In genomic region chr5:71922584-71923106, GRCh38 we compare ENCODE assay signal across 13 cellular contexts.
DNase-seq lines count a peak whose midpoint lies in the region; ATAC-seq, FAIRE-seq and TF ChIP-seq lines count a peak whose summit lies in the region.
"Had no signal": no experiment of that assay in that cellular context is flagged by ENCODE, and none has a peak within 500 bp of the region (broad histone marks: within the 10 kb centered on the region; RNA-seq: fewer than 3 reads in every experiment).

No MANE protein-coding gene starts in this region.

- peak; percentile 23 for FAIRE-seq in GM12891 (lab: Jason Lieb, UNC)

- peaks cover 4% of the 10 kb centered on the region for H3K27me3 Mint-ChIP-seq in neural progenitor cell (ENCODE audit: insufficient read depth, low read depth)

- DNase-seq in GM12891 (ENCODE audit: insufficient read length, low spot score) = no peak
- DNase-seq in RKO (ENCODE audit: low spot score) = peak; percentile 86
- peak; percentile 72 for DNase-seq in esophagus muscularis mucosa (ENCODE audit: extremely low spot score)
- no peak for DNase-seq in neural progenitor cell (ENCODE audit: low spot score)
- no peak for DNase-seq in NCI-H82 treated with DMSO at 0.1 percent for 48 hours (lab: John Stamatoyannopoulos, UW; ENCODE audit: unreplicated experiment)
- no peak for DNase-seq in T-helper 1 cell
- no peak for DNase-seq in NCI-H2227 treated with DMSO at 0.1 percent for 48 hours (lab: John Stamatoyannopoulos, UW)
- DNase-seq: activated naive CD4-positive, alpha-beta T cell treated with anti-CD3 and anti-CD28 coated beads, Interleukin-2, amount 50 U/mL, for 16 hours; GOT3; stimulated activated CD4-positive, alpha-beta T cell treated with anti-CD3 and anti-CD28 coated beads, Interleukin-15, amount 100 ng/mL, for 24 hours; T-helper 2 cell; upper lobe of left lung had no signal

- TF ChIP-seq POLR2A in GM12891 (IDR thresholded peaks at IDR 0.05; ENCODE audit: low read depth, low read length) (no peak), esophagus muscularis mucosa (IDR thresholded peaks at IDR 0.05; ENCODE audit: low read depth) (no peak)

- no peaks in the 10 kb centered on the region for H3K79me2 ChIP-seq in neural progenitor cell (ENCODE audit: low read depth)

- H2AFZ ChIP-seq in neural progenitor cell (replicated peaks) = peak overlapping the region; percentile 50

- intact Hi-C loops in esophagus muscularis mucosa (cut with DNase I) = no loop called here

- TF ChIP-seq EP300 in esophagus muscularis mucosa (IDR thresholded peaks at IDR 0.05) = no peak

- no peaks in the 10 kb centered on the region for H3F3A ChIP-seq in neural progenitor cell (ENCODE audit: low read depth)

- TF ChIP-seq CTCF in esophagus muscularis mucosa (IDR thresholded peaks at IDR 0.05) = peak in 1 of 3 experiments; percentile 26
- no peak for TF ChIP-seq CTCF in neural progenitor cell (IDR thresholded peaks at IDR 0.05)

- H3K27ac Mint-ChIP-seq in neural progenitor cell = peak overlapping the region; percentile 42

- H3K36me3 ChIP-seq in esophagus muscularis mucosa = no peaks in the 10 kb centered on the region
- H3K36me3 ChIP-seq in neural progenitor cell = no peaks in the 10 kb centered on the region
- H3K36me3 ChIP-seq: upper lobe of left lung had no signal

- H3K27me3 ChIP-seq in esophagus muscularis mucosa (no peaks in the 10 kb centered on the region), neural progenitor cell (no peaks in the 10 kb centered on the region)
- H3K27me3 ChIP-seq: upper lobe of left lung had no signal

- H3K9me3 Mint-ChIP-seq in neural progenitor cell = peaks cover 17% of the 10 kb centered on the region

- ATAC-seq in GM19395 (IDR thresholded peaks at IDR 0.05; ENCODE audit: unreplicated experiment) = no peak

- peak overlapping the region; percentile 29 to 63 (median 38) for H3K27ac ChIP-seq in esophagus muscularis mucosa (replicated peaks in 1 of 4)
- no peak overlapping the region for H3K27ac ChIP-seq in neural progenitor cell
- H3K27ac ChIP-seq: upper lobe of left lung had no signal

- peaks cover 17% of the 10 kb centered on the region for H3K4me1 Mint-ChIP-seq in neural progenitor cell

- no peak overlapping the region for H3K4me3 Mint-ChIP-seq in neural progenitor cell

- H3K9me3 ChIP-seq in esophagus muscularis mucosa (peaks cover 0 to 9% (median 0%) of the 10 kb centered on the region in 4 donors), neural progenitor cell (ENCODE audit: low read depth) (no peaks in the 10 kb centered on the region)

- H3K4me2 ChIP-seq in neural progenitor cell = peak overlapping the region; percentile 32

- H3K36me3 Mint-ChIP-seq in neural progenitor cell = no peaks in the 10 kb centered on the region

- peaks cover 18 to 42% (median 36%) of the 10 kb centered on the region in 4 donors for H3K4me1 ChIP-seq in esophagus muscularis mucosa
- peaks cover 21% of the 10 kb centered on the region for H3K4me1 ChIP-seq in neural progenitor cell

- H3K9ac ChIP-seq in neural progenitor cell = no peak overlapping the region

- no peaks in the 10 kb centered on the region for H4K20me1 ChIP-seq in neural progenitor cell (ENCODE audit: low read depth)

- no peak overlapping the region for H3K4me3 ChIP-seq in esophagus muscularis mucosa
- H3K4me3 ChIP-seq in neural progenitor cell = no peak overlapping the region
- H3K4me3 ChIP-seq: upper lobe of left lung had no signal

TF ChIP-seq in GM12891, 5 proteins besides CTCF, POLR2A, EP300 and RAD21:
- TF ChIP-seq POLR2AphosphoS5 (IDR thresholded peaks at IDR 0.05; ENCODE audit: low read depth, low read length) (no peak), TAF1 (IDR thresholded peaks at IDR 0.05; ENCODE audit: low read depth, low read length) (no peak), POU2F2 (IDR thresholded peaks at IDR 0.05; ENCODE audit: low read depth, low read length) (no peak), SPI1 (IDR thresholded peaks at IDR 0.05; ENCODE audit: low read depth, low read length) (no peak), PAX5 (IDR thresholded peaks at IDR 0.05; ENCODE audit: insufficient read depth, low read length, severe bottlenecking) (no peak)

Comparison
In these comparisons a context has a peak if more than half of its experiments do, and no peak if none do; other contexts are left out.
1. DNase-seq: peak in RKO (single experiment) and esophagus muscularis mucosa (single experiment); none in GM12891 (single experiment), neural progenitor cell (single experiment), NCI-H82 treated with DMSO at 0.1 percent for 48 hours (single experiment), T-helper 1 cell (0 of 5) and NCI-H2227 treated with DMSO at 0.1 percent for 48 hours (single experiment).